ENCODE assay signal across 12 cellular contexts in the genomic region with DNA sequence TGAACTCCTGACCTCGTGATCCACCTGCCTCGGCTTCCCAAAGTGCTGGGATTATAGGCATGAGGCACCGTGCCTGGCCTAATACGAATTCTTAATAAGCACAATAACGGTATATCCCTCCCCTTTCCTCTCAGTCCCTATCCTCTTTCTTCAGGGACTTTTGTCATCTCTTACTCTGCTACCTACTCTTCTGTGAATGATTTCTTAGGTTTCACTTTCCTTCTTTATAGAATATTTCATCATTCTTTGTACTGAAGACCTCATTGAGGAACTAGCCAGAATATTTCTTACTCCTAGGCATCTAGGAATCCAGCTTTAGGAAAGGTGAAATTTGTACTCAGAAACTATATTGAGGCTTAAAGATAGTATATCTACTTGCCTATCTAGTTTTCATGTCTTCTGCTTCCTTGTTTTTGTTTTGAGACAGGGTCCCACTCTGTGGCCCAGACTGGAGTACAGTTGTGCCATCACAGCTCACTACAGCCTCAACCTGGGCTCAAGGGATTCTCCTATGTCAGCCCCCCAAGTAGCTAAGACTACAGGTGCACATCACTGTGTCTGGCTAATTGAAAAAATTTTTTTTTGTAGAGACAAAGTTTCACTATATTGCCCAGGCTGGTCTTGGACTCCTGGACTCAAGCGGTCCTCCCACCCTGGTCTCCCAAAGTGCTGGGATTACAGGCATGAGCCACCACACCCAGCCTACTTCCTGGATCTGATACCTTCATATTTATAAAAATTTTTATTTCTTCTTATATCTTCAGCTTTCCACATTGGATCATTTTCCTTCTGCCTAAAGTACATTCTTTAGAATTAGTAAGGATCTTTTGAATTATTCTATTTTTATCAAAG.
DNase-seq lines count a peak whose midpoint lies in the region; ATAC-seq, FAIRE-seq and TF ChIP-seq lines count a peak whose summit lies in the region.
"Had no signal": no experiment of that assay in that cellular context is flagged by ENCODE, and none has a peak within 500 bp of the region (broad histone marks: within the 10 kb centered on the region; RNA-seq: fewer than 3 reads in every experiment).

No MANE protein-coding gene starts in this region.

- TF ChIP-seq CTCF in choroid plexus epithelial cell (conservative IDR thresholded peaks at IDR 0.05; ENCODE audit: low read depth, low read length) = no peak

- ATAC-seq in GM21367 (IDR thresholded peaks at IDR 0.05; ENCODE audit: unreplicated experiment) (peak; percentile 71), HG03457 (IDR thresholded peaks at IDR 0.05; ENCODE audit: unreplicated experiment) (peak; percentile 55), GM21717 (IDR thresholded peaks at IDR 0.05; ENCODE audit: unreplicated experiment) (no peak)
- ATAC-seq: HCT116 had no signal

- no peak overlapping the region for H3K4me3 ChIP-seq in choroid plexus epithelial cell (ENCODE audit: low read depth, low read length)
- H3K4me3 ChIP-seq: dorsolateral prefrontal cortex had no signal

- intact Hi-C loops in cardiac septum (cut with DNase I) = no loop called here

- FAIRE-seq in GM18507 (lab: Jason Lieb, UNC) = peak; percentile 48
- FAIRE-seq: G401.6 had no signal

- DNase-seq in GM18507 (ENCODE audit: extremely low spot score, insufficient read length, low read depth) (peak; percentile 15), choroid plexus epithelial cell (ENCODE audit: low read depth) (peak; percentile 11), 8988T (no peak), cardiac septum (ENCODE audit: low spot score) (no peak), NCI-H2081 (lab: John Stamatoyannopoulos, UW) (no peak)
- DNase-seq: dorsolateral prefrontal cortex, hypothalamus had no signal

Comparison
In these comparisons a context has a peak if more than half of its experiments do, and no peak if none do; other contexts are left out.
1. DNase-seq: peak in GM18507 (single experiment) and choroid plexus epithelial cell (single experiment); none in 8988T (single experiment), cardiac septum (single experiment) and NCI-H2081 (0 of 2).